ENCODE assay signal across 18 cellular contexts in the genomic region with DNA sequence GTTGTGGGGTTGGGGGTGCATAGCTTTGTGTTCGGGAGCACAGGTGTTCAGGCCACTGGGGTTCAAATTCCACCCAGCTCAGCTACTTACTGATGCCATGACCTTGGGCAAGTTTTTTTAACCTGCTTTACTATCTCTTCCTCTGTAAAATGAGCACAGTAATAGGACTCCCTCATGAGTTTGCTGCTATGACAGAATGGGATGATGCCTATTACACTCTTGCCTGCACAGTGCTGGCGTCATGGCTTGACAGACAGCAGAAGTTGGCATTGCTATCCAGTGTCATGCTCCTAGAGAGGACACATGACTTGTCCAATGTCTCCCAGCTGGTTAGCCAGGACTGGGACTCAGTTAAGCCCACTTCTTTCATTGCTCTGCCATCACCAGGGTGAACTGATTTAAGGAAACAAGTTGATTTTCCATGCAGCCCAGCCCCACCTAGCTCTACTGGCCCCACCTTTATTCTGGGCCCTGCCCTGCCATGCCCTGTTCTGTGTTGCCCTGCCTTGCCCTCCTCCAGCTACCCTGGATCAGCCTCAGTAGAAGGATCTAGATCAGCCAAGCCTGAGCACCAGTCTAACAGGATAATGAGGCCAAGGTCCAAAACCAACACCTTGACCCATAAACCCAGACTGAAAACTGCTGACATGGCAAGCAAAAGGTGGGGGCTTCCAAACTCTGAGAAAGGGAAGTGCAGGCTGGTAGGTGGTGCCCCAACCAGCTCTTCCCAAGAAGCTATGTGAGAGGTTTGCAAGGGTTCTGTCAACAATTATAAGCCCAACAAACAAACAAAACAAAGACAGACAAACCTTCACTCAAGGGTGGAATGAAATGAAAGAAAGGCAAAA.
DNase-seq lines count a peak whose midpoint lies in the region; ATAC-seq and TF ChIP-seq lines count a peak whose summit lies in the region.
"Had no signal": no experiment of that assay in that cellular context is flagged by ENCODE, and none has a peak within 500 bp of the region (broad histone marks: within the 10 kb centered on the region; RNA-seq: fewer than 3 reads in every experiment).

No MANE protein-coding gene starts in this region.

- no peaks in the 10 kb centered on the region for H3K9me3 ChIP-seq in mucosa of descending colon
- H3K9me3 ChIP-seq: SJCRH30 had no signal

- no peak overlapping the region for H3K4me3 ChIP-seq in mucosa of descending colon
- H3K4me3 ChIP-seq: SJCRH30 had no signal

- H3K36me3 ChIP-seq in mucosa of descending colon (ENCODE audit: low read depth) = no peaks in the 10 kb centered on the region
- H3K36me3 ChIP-seq: SJCRH30 had no signal

- TF ChIP-seq CTCF in RWPE1 (conservative IDR thresholded peaks at IDR 0.05; ENCODE audit: low read depth) (no peak), mucosa of descending colon (IDR thresholded peaks at IDR 0.05) (no peak)

- ATAC-seq in esophagus mucosa (peak; percentile 91), mucosa of descending colon (peak; percentile 97), HG02571 (IDR thresholded peaks at IDR 0.05; ENCODE audit: unreplicated experiment) (no peak), GM21529 (IDR thresholded peaks at IDR 0.05; ENCODE audit: unreplicated experiment) (no peak)
- ATAC-seq in effector memory CD8-positive, alpha-beta T cell (replicated peaks) = no peak

- H3K9me3 Mint-ChIP-seq in effector memory CD8-positive, alpha-beta T cell = no peaks in the 10 kb centered on the region

- no peak overlapping the region for H3K27ac Mint-ChIP-seq in effector memory CD8-positive, alpha-beta T cell
- H3K27ac Mint-ChIP-seq: HFFc6 had no signal

- H3K4me3 Mint-ChIP-seq in effector memory CD8-positive, alpha-beta T cell = no peak overlapping the region
- H3K4me3 Mint-ChIP-seq: CD14-positive monocyte, HFFc6 had no signal

- CTCF ChIA-PET in RWPE1 (lab: Yijun Ruan, JAX) = interaction anchor here (0.7 to 1.2 kb wide), 4 partner anchors 34 to 1689 kb away, joined by 3 to 4 read pairs (median 3); no protein-coding TSS in a partner anchor

- peaks cover 12 to 27% of the 10 kb centered on the region in 2 donors for H3K27me3 Mint-ChIP-seq in effector memory CD8-positive, alpha-beta T cell

- no peaks in the 10 kb centered on the region for H3K4me1 Mint-ChIP-seq in effector memory CD8-positive, alpha-beta T cell (ENCODE audit: low read depth in 2 of 2)
- H3K4me1 Mint-ChIP-seq: CD14-positive monocyte had no signal

- no peaks in the 10 kb centered on the region for H3K36me3 Mint-ChIP-seq in effector memory CD8-positive, alpha-beta T cell (ENCODE audit: insufficient read depth)
- H3K36me3 Mint-ChIP-seq: CD14-positive monocyte had no signal

- peak overlapping the region; percentile 57 for H3K27ac ChIP-seq in RWPE1
- H3K27ac ChIP-seq: HL-60, SJCRH30 had no signal

- peaks cover 30% of the 10 kb centered on the region for H3K4me1 ChIP-seq in mucosa of descending colon (ENCODE audit: low read depth)
- H3K4me1 ChIP-seq: SJCRH30 had no signal

- intact Hi-C loops in mucosa of descending colon (cut with DNase I, micrococcal nuclease) = no loop called here

- DNase-seq in RWPE1 (ENCODE audit: low spot score) = no peak
- peak; percentile 77 to 79 (median 78) for DNase-seq in mucosa of descending colon
- DNase-seq in SK-N-DZ (ENCODE audit: low spot score) = no peak
- no peak for DNase-seq in effector memory CD8-positive, alpha-beta T cell
- DNase-seq: AML-193, DMS79 treated with DMSO at 0.1 percent for 48 hours, H7, HFFc6, NCI-H1105 treated with DMSO at 0.1 percent for 48 hours, NCI-H1694 treated with DMSO at 0.1 percent for 48 hours, NCI-H510A, NCI-H82, SJCRH30 had no signal

- POLR2A ChIA-PET in RWPE1 (lab: Yijun Ruan, JAX; ENCODE audit: low non-redundant PET) = no interaction called here

Comparison
In these comparisons a context has a peak if more than half of its experiments do, and no peak if none do; other contexts are left out.
1. DNase-seq: peak in mucosa of descending colon (3 of 3); none in RWPE1 (single experiment), SK-N-DZ (single experiment) and effector memory CD8-positive, alpha-beta T cell (0 of 3).
2. ATAC-seq: peak in esophagus mucosa (single experiment) and mucosa of descending colon (single experiment); none in HG02571 (single experiment), GM21529 (single experiment) and effector memory CD8-positive, alpha-beta T cell (single experiment).